25 cellular contexts compared by ENCODE assay signal in genomic region chr3:164478323-164478722, GRCh38.
DNase-seq lines count a peak whose midpoint lies in the region; ATAC-seq, FAIRE-seq and TF ChIP-seq lines count a peak whose summit lies in the region.
"Had no signal": no experiment of that assay in that cellular context is flagged by ENCODE, and none has a peak within 500 bp of the region (broad histone marks: within the 10 kb centered on the region; RNA-seq: fewer than 3 reads in every experiment).

No MANE protein-coding gene starts in this region.

- H3K27ac Mint-ChIP-seq in CD14-positive monocyte (no peak overlapping the region), endodermal cell (no peak overlapping the region)
- H3K27ac Mint-ChIP-seq: B cell; CD4-positive, alpha-beta T cell; CD8-positive, alpha-beta memory T cell; GM23338; HFFc6 had no signal

- H3K27me3 Mint-ChIP-seq in CD14-positive monocyte (ENCODE audit: low read depth in 3 of 3) (no peaks in the 10 kb centered on the region), endodermal cell (ENCODE audit: insufficient read depth) (no peaks in the 10 kb centered on the region)
- H3K27me3 Mint-ChIP-seq: B cell; CD4-positive, alpha-beta T cell; CD8-positive, alpha-beta memory T cell had no signal

- H2AK9ac ChIP-seq in IMR-90 (replicated peaks; ENCODE audit: low read depth, low read length, poor library complexity) = no peak overlapping the region

- no peaks in the 10 kb centered on the region for H3K36me3 ChIP-seq in IMR-90 (ENCODE audit: control insufficient read depth, insufficient read depth, low read length)
- no peaks in the 10 kb centered on the region for H3K36me3 ChIP-seq in H1 (ENCODE audit: control insufficient read depth in 2 of 4, insufficient read depth in 4 of 4, low read length in 3 of 4)
- H3K36me3 ChIP-seq in upper lobe of right lung = no peaks in the 10 kb centered on the region
- no peaks in the 10 kb centered on the region for H3K36me3 ChIP-seq in endodermal cell (ENCODE audit: control insufficient read depth, insufficient read depth, low read length)
- H3K36me3 ChIP-seq: BLaER1, HAP-1 had no signal

- H3K23ac ChIP-seq in IMR-90 (ENCODE audit: low read depth, low read length) (no peak overlapping the region), H1 (ENCODE audit: insufficient read length) (no peak overlapping the region)

- dilution Hi-C loops in IMR-90 (cut with HindIII; ENCODE audit: low sequenced_read_pairs, unreplicated experiment) = no loop called here

- H4K20me1 ChIP-seq in IMR-90 (ENCODE audit: insufficient read depth, low read length) (no peaks in the 10 kb centered on the region), H1 (replicated peaks in 1 of 2; ENCODE audit: control insufficient read depth in 1 of 2, insufficient read depth in 2 of 2, low read length in 2 of 2) (peaks cover 0 to 2% of the 10 kb centered on the region in 2 experiments)
- H4K20me1 ChIP-seq: BLaER1 had no signal

- no peaks in the 10 kb centered on the region for H3K23me2 ChIP-seq in H1 (ENCODE audit: low read depth, low read length)

- WGBS in IMR-90 (ENCODE audit: extremely low coverage in 2 of 2, insufficient read length in 1 of 2), 2 experiments = 45% methylated on average over 2 of the region's 5 CpGs; no CpG with 5 or more reads in 1 of the 2 experiments
- WGBS in H1 (ENCODE audit: extremely low coverage in 1 of 2, insufficient coverage in 1 of 2, insufficient read length in 1 of 2, insufficient replicate concordance in 2 of 2, low coverage in 1 of 2, low lambda C conversion rate in 2 of 2, missing lambda C conversion rate in 1 of 2), 2 experiments = 94% methylated on average over 5 of the region's 5 CpGs; no CpG with 5 or more reads in 1 of the 2 experiments
- WGBS in endodermal cell (ENCODE audit: insufficient coverage in 1 of 2, insufficient read length in 1 of 2), 2 experiments = 83 to 94% methylated on average over 1 to 5 of the region's 5 CpGs

- no peak overlapping the region for H3K27ac ChIP-seq in IMR-90 (ENCODE audit: insufficient read depth, low read length)
- H3K27ac ChIP-seq in H1 (ENCODE audit: low read depth, low read length) = no peak overlapping the region
- H3K27ac ChIP-seq in upper lobe of right lung = no peak overlapping the region
- H3K27ac ChIP-seq in endodermal cell (ENCODE audit: low read depth, low read length) = no peak overlapping the region
- H3K27ac ChIP-seq: A549, BLaER1, C4-2B had no signal

- ATAC-seq in IMR-90 (ENCODE audit: low read depth) (no peak), upper lobe of right lung (peak; percentile 36)
- ATAC-seq: A549, GM12878, GM23338 had no signal

- CTCF ChIA-PET in IMR-90 (lab: Yijun Ruan, JAX) = no interaction called here
- CTCF ChIA-PET in H1 (lab: Charles Lee; ENCODE audit: partially characterized antibody) = interaction anchor here (0.6 kb wide), 1 partner anchor 544 kb away, joined by 4 read pairs; no protein-coding TSS in a partner anchor

- H3K4me1 Mint-ChIP-seq in CD14-positive monocyte (no peaks in the 10 kb centered on the region), endodermal cell (no peaks in the 10 kb centered on the region)
- H3K4me1 Mint-ChIP-seq: B cell; CD8-positive, alpha-beta memory T cell; GM23338 had no signal

- H3K9me3 ChIP-seq in IMR-90 (ENCODE audit: control insufficient read depth, insufficient read depth, low read length) = peaks cover 16% of the 10 kb centered on the region
- H3K9me3 ChIP-seq in H1 (ENCODE audit: insufficient read depth in 2 of 2, low read depth in 1 of 2, low read length in 1 of 2) = no peaks in the 10 kb centered on the region
- no peaks in the 10 kb centered on the region for H3K9me3 ChIP-seq in upper lobe of right lung
- no peaks in the 10 kb centered on the region for H3K9me3 ChIP-seq in endodermal cell (ENCODE audit: control insufficient read depth, low read length)
- H3K9me3 ChIP-seq: A549, BLaER1, HAP-1 had no signal

- no peak overlapping the region for H3K14ac ChIP-seq in IMR-90 (replicated peaks; ENCODE audit: low read depth, low read length)
- H3K14ac ChIP-seq in H1 (ENCODE audit: insufficient read length) = no peak overlapping the region

- H3K4me3 Mint-ChIP-seq in CD14-positive monocyte = no peak overlapping the region
- no peak overlapping the region for H3K4me3 Mint-ChIP-seq in endodermal cell
- H3K4me3 Mint-ChIP-seq: B cell; CD4-positive, alpha-beta T cell; CD8-positive, alpha-beta memory T cell; GM23338; HFFc6 had no signal

- no peak for TF ChIP-seq EP300 in H1 (IDR thresholded peaks at IDR 0.05; ENCODE audit: borderline replicate concordance in 1 of 2, low read depth in 2 of 2, low read length in 2 of 2)

- no peak overlapping the region for H4K91ac ChIP-seq in IMR-90 (ENCODE audit: insufficient read depth, low read depth, low read length)
- no peak overlapping the region for H4K91ac ChIP-seq in H1 (replicated peaks; ENCODE audit: insufficient read length, low read length)

- H3K27me3 ChIP-seq in IMR-90 (ENCODE audit: control insufficient read depth, insufficient read depth, low read length) = no peaks in the 10 kb centered on the region
- H3K27me3 ChIP-seq in H1 (replicated peaks in 1 of 4; ENCODE audit: control insufficient read depth in 3 of 4, extremely low read depth in 1 of 4, insufficient read depth in 3 of 4, low read length in 3 of 4) = no peaks in the 10 kb centered on the region
- H3K27me3 ChIP-seq in upper lobe of right lung = no peaks in the 10 kb centered on the region
- no peaks in the 10 kb centered on the region for H3K27me3 ChIP-seq in endodermal cell (ENCODE audit: control insufficient read depth, insufficient read depth, low read length, poor library complexity, severe bottlenecking)
- H3K27me3 ChIP-seq: BLaER1 had no signal

- H2BK15ac ChIP-seq in IMR-90 (ENCODE audit: low read depth, low read length) = no peak overlapping the region
- H2BK15ac ChIP-seq in H1 (ENCODE audit: low read length) = no peak overlapping the region

- H3K4me2 ChIP-seq in IMR-90 (ENCODE audit: low read depth, low read length) (no peak overlapping the region), H1 (ENCODE audit: insufficient read depth in 1 of 2, low read depth in 2 of 2, low read length in 2 of 2) (no peak overlapping the region)
- H3K4me2 ChIP-seq: A549, BLaER1, GM23338 had no signal

- in situ Hi-C loops in IMR-90 (cut with MboI; ENCODE audit: low sequenced_read_pairs) = no loop called here

- H3K36me3 Mint-ChIP-seq in CD14-positive monocyte (no peaks in the 10 kb centered on the region), endodermal cell (ENCODE audit: low read depth) (no peaks in the 10 kb centered on the region)
- H3K36me3 Mint-ChIP-seq: CD8-positive, alpha-beta memory T cell had no signal

- H4K8ac ChIP-seq in IMR-90 (ENCODE audit: low read depth in 2 of 2, low read length in 2 of 2) (no peak overlapping the region), H1 (ENCODE audit: extremely low read depth, insufficient read depth, low read length) (no peak overlapping the region; the same call in 1 of the 2 replicates)

- H3K56ac ChIP-seq in IMR-90 (ENCODE audit: extremely low read depth, insufficient read depth, low read length) (no peak overlapping the region), H1 (replicated peaks; ENCODE audit: insufficient read length, low read depth, low read length) (no peak overlapping the region)

- no peaks in the 10 kb centered on the region for H3K79me1 ChIP-seq in IMR-90 (ENCODE audit: low read depth in 1 of 2, low read length in 2 of 2)
- no peaks in the 10 kb centered on the region for H3K79me1 ChIP-seq in H1 (ENCODE audit: low read depth, low read length)

- BruUV-seq in IMR-90 (replicated peaks; lab: Mats Ljungman, UMichigan) = no TSS peak

- H3K9me1 ChIP-seq in IMR-90 (ENCODE audit: insufficient read depth, low read length) = no peaks in the 10 kb centered on the region

- H3K4me3 ChIP-seq in IMR-90 (ENCODE audit: insufficient read depth, low read depth, low read length) = no peak overlapping the region
- H3K4me3 ChIP-seq in H1 (ENCODE audit: extremely low read depth in 1 of 4, insufficient read depth in 2 of 4, low read depth in 3 of 4, low read length in 4 of 4) = no peak overlapping the region
- H3K4me3 ChIP-seq in upper lobe of right lung = no peak overlapping the region
- H3K4me3 ChIP-seq in endodermal cell (ENCODE audit: low read length) = no peak overlapping the region
- H3K4me3 ChIP-seq: A549, BLaER1, GM12878, GM23338, HAP-1 had no signal

- peak overlapping the region; percentile 21 for H2AFZ ChIP-seq in IMR-90 (replicated peaks; ENCODE audit: low read length, poor library complexity)
- H2AFZ ChIP-seq in H1 (ENCODE audit: low read length) = peak overlapping the region; percentile 53; the same call in 1 of the 2 replicates
- H2AFZ ChIP-seq: GM23338 had no signal

- TF ChIP-seq POLR2A in IMR-90 (IDR thresholded peaks at IDR 0.05; ENCODE audit: low read depth, low read length) (no peak), H1 (IDR thresholded peaks at IDR 0.05; ENCODE audit: control extremely low read depth in 1 of 2, low read depth in 2 of 2, low read length in 2 of 2) (no peak)

- TF ChIP-seq CTCF in CD14-positive monocyte (IDR thresholded peaks at IDR 0.05) (no peak), IMR-90 (conservative IDR thresholded peaks at IDR 0.05; ENCODE audit: low read depth, low read length) (no peak), H1 (IDR thresholded peaks at IDR 0.05; ENCODE audit: control extremely low read depth in 1 of 3, insufficient read depth in 1 of 3, low read depth in 1 of 3, low read length in 3 of 3) (no peak), upper lobe of right lung (IDR thresholded peaks at IDR 0.05) (no peak), endodermal cell (conservative IDR thresholded peaks at IDR 0.05) (no peak)

- no peak overlapping the region for H2BK20ac ChIP-seq in IMR-90 (ENCODE audit: low read depth, low read length)
- no peak overlapping the region for H2BK20ac ChIP-seq in H1 (ENCODE audit: low read length)

- peak; percentile 44 for DNase-seq in CD14-positive monocyte (ENCODE audit: low spot score)
- DNase-seq in IMR-90 = no peak
- DNase-seq in H1 (ENCODE audit: low read depth in 1 of 2, low spot score in 2 of 2) = no peak
- DNase-seq in upper lobe of right lung = no peak
- no peak for DNase-seq in endodermal cell
- DNase-seq in NOMO-1 treated with DMSO at 0.1 percent for 48 hours (lab: John Stamatoyannopoulos, UW; ENCODE audit: unreplicated experiment) = no peak
- DNase-seq in activated CD4-positive, alpha-beta T cell treated with anti-CD3 and anti-CD28 coated beads for 4 hours = no peak
- DNase-seq: 8988T; CD4-positive, alpha-beta T cell; CD8-positive, alpha-beta memory T cell; DMS 273 treated with DMSO at 0.1 percent for 48 hours; DMS79; EL; GDM1; HFFc6 had no signal

- H3K4ac ChIP-seq in IMR-90 (ENCODE audit: low read depth, low read length) (no peak overlapping the region), H1 (replicated peaks; ENCODE audit: insufficient read length, low read depth, low read length) (no peak overlapping the region)

- H3K9ac ChIP-seq in IMR-90 (ENCODE audit: low read depth, low read length) (no peak overlapping the region), H1 (replicated peaks in 1 of 4; ENCODE audit: extremely low read depth in 1 of 4, low read depth in 3 of 4, low read length in 3 of 4) (no peak overlapping the region), endodermal cell (ENCODE audit: extremely low read depth, low read length, poor library complexity, severe bottlenecking) (no peak overlapping the region)
- H3K9ac ChIP-seq: BLaER1 had no signal

- H2BK12ac ChIP-seq in H1 (ENCODE audit: low read depth, low read length) = no peak overlapping the region

- H2AK5ac ChIP-seq in IMR-90 (ENCODE audit: low read depth, low read length) (no peak overlapping the region), H1 (ENCODE audit: low read depth, low read length) (no peak overlapping the region)

- no peak for FAIRE-seq in H1 (lab: Jason Lieb, UNC)
- FAIRE-seq: A549, D721Med, GM12878, GM19239, H54 had no signal

- TF ChIP-seq RAD21 in IMR-90 (IDR thresholded peaks at IDR 0.05; ENCODE audit: low read length) (no peak), H1 (IDR thresholded peaks at IDR 0.05 in 1 of 2, conservative IDR thresholded peaks at IDR 0.05 in 1 of 2; ENCODE audit: low read depth in 2 of 2, low read length in 2 of 2) (no peak)

- H3K9me3 Mint-ChIP-seq in CD14-positive monocyte = peaks cover 2 to 5% (median 2%) of the 10 kb centered on the region in 7 donors
- H3K9me3 Mint-ChIP-seq in endodermal cell = no peaks in the 10 kb centered on the region
- H3K9me3 Mint-ChIP-seq: GM23338 had no signal

- POLR2A ChIA-PET in IMR-90 (lab: Charles Lee; ENCODE audit: unreplicated experiment) (no interaction called here), H1 (lab: Charles Lee; ENCODE audit: partially characterized antibody) (no interaction called here)

- H3K79me2 ChIP-seq in H1 (ENCODE audit: control insufficient read depth in 1 of 2, insufficient read depth in 2 of 2, low read length in 2 of 2) = no peaks in the 10 kb centered on the region

- H4K5ac ChIP-seq in IMR-90 (ENCODE audit: low read depth, low read length) (no peak overlapping the region), H1 (ENCODE audit: insufficient read length, low read depth, low read length) (no peak overlapping the region)

- intact Hi-C loops in CD14-positive monocyte (cut with micrococcal nuclease) = no loop called here
- intact Hi-C loops in IMR-90 (cut with micrococcal nuclease) = no loop called here
- intact Hi-C loops in upper lobe of right lung (cut with DNase I) = no loop called here

- H2BK5ac ChIP-seq in IMR-90 (ENCODE audit: low read depth, low read length, poor library complexity, severe bottlenecking) (no peak overlapping the region), H1 (ENCODE audit: low read depth, low read length) (no peak overlapping the region; the same call in 1 of the 2 replicates)

- no peak overlapping the region for H3K18ac ChIP-seq in IMR-90 (ENCODE audit: low read depth, low read length)
- no peak overlapping the region for H3K18ac ChIP-seq in H1 (ENCODE audit: extremely low read depth, low read length)

- no peaks in the 10 kb centered on the region for H3K4me1 ChIP-seq in IMR-90 (ENCODE audit: control insufficient read depth, insufficient read depth, low read length)
- no peaks in the 10 kb centered on the region for H3K4me1 ChIP-seq in H1 (replicated peaks in 1 of 4; ENCODE audit: control insufficient read depth in 3 of 4, insufficient read depth in 4 of 4, low read length in 3 of 4)
- no peaks in the 10 kb centered on the region for H3K4me1 ChIP-seq in upper lobe of right lung
- H3K4me1 ChIP-seq in endodermal cell (ENCODE audit: control insufficient read depth, insufficient read depth, low read length) = no peaks in the 10 kb centered on the region
- H3K4me1 ChIP-seq: A549, BLaER1, HAP-1 had no signal

- H2BK120ac ChIP-seq in IMR-90 (ENCODE audit: low read depth, low read length) (no peak overlapping the region), H1 (replicated peaks; ENCODE audit: low read depth, low read length) (no peak overlapping the region)
